ENCODE assay signal across 9 cellular contexts in genomic region chr12:26701604-26702215, GRCh38.
DNase-seq lines count a peak whose midpoint lies in the region; ATAC-seq and TF ChIP-seq lines count a peak whose summit lies in the region.
"Had no signal": no experiment of that assay in that cellular context is flagged by ENCODE, and none has a peak within 500 bp of the region (broad histone marks: within the 10 kb centered on the region; RNA-seq: fewer than 3 reads in every experiment).

No MANE protein-coding gene starts in this region.

- CTCF ChIA-PET in activated CD8-positive, alpha-beta T cell treated with anti-CD3 and anti-CD28 coated beads for 36 hours (lab: Charles Lee): interaction anchor here (0.6 to 2.0 kb wide), 20 partner anchors 8 to 600 kb away, joined by 3 to 17 read pairs (median 4); no protein-coding TSS in a partner anchor
- CTCF ChIA-PET in activated CD8-positive, alpha-beta T cell treated with anti-CD3 and anti-CD28 coated beads, Interleukin-2, amount 10 ng/mL, durations not matched to agents 7 days and 5 days (lab: Charles Lee): interaction anchor here (0.6 to 1.9 kb wide), 26 partner anchors 8 to 606 kb away, joined by 3 to 19 read pairs (median 4); no protein-coding TSS in a partner anchor

- intact Hi-C loops in activated CD8-positive, alpha-beta T cell treated with anti-CD3 and anti-CD28 coated beads for 36 hours (cut with micrococcal nuclease): no loop called here

- DNase-seq in activated CD8-positive, alpha-beta T cell treated with anti-CD3 and anti-CD28 coated beads for 36 hours: no peak
- no peak for DNase-seq in activated CD8-positive, alpha-beta T cell treated with anti-CD3 and anti-CD28 coated beads, Interleukin-2, amount 10 ng/mL, durations not matched to agents 7 days and 5 days
- DNase-seq in NCI-H1694 treated with DMSO at 0.1 percent for 48 hours (lab: John Stamatoyannopoulos, UW) (peak; percentile 54), amniotic stem cell (lab: John Stamatoyannopoulos, UW) (peak; percentile 17), left lobe of liver (ENCODE audit: low spot score) (no peak), NCI-H1048 (lab: John Stamatoyannopoulos, UW) (no peak), D341Med (ENCODE audit: low spot score) (no peak)

- peaks cover 9% of the 10 kb centered on the region for H3K4me1 Mint-ChIP-seq in activated CD8-positive, alpha-beta T cell treated with anti-CD3 and anti-CD28 coated beads for 36 hours (ENCODE audit: low read depth)
- H3K4me1 Mint-ChIP-seq in activated CD8-positive, alpha-beta T cell treated with anti-CD3 and anti-CD28 coated beads, Interleukin-2, amount 10 ng/mL, durations not matched to agents 7 days and 5 days (ENCODE audit: low read depth): no peaks in the 10 kb centered on the region
- H3K4me1 Mint-ChIP-seq: activated naive CD4-positive, alpha-beta T cell treated with anti-CD3 and anti-CD28 coated beads, Interleukin-2, amount 50 U/mL, for 24 hours had no signal

- H3K36me3 Mint-ChIP-seq in activated CD8-positive, alpha-beta T cell treated with anti-CD3 and anti-CD28 coated beads for 36 hours (ENCODE audit: low read depth): peaks cover 17% of the 10 kb centered on the region
- H3K36me3 Mint-ChIP-seq in activated CD8-positive, alpha-beta T cell treated with anti-CD3 and anti-CD28 coated beads, Interleukin-2, amount 10 ng/mL, durations not matched to agents 7 days and 5 days (ENCODE audit: low read depth): peaks cover 10% of the 10 kb centered on the region

- no peaks in the 10 kb centered on the region for H3K9me3 Mint-ChIP-seq in activated CD8-positive, alpha-beta T cell treated with anti-CD3 and anti-CD28 coated beads for 36 hours
- H3K9me3 Mint-ChIP-seq in activated CD8-positive, alpha-beta T cell treated with anti-CD3 and anti-CD28 coated beads, Interleukin-2, amount 10 ng/mL, durations not matched to agents 7 days and 5 days (ENCODE audit: insufficient read depth): no peaks in the 10 kb centered on the region
- H3K9me3 Mint-ChIP-seq: activated naive CD4-positive, alpha-beta T cell treated with anti-CD3 and anti-CD28 coated beads, Interleukin-2, amount 50 U/mL, for 24 hours had no signal

- no peak overlapping the region for H3K4me3 Mint-ChIP-seq in activated CD8-positive, alpha-beta T cell treated with anti-CD3 and anti-CD28 coated beads for 36 hours
- no peak overlapping the region for H3K4me3 Mint-ChIP-seq in activated CD8-positive, alpha-beta T cell treated with anti-CD3 and anti-CD28 coated beads, Interleukin-2, amount 10 ng/mL, durations not matched to agents 7 days and 5 days
- H3K4me3 Mint-ChIP-seq: activated naive CD4-positive, alpha-beta T cell treated with anti-CD3 and anti-CD28 coated beads, Interleukin-2, amount 50 U/mL, for 24 hours had no signal

- POLR2A ChIA-PET in activated CD8-positive, alpha-beta T cell treated with anti-CD3 and anti-CD28 coated beads for 36 hours (lab: Charles Lee): no interaction called here
- POLR2A ChIA-PET in activated CD8-positive, alpha-beta T cell treated with anti-CD3 and anti-CD28 coated beads, Interleukin-2, amount 10 ng/mL, durations not matched to agents 7 days and 5 days (lab: Charles Lee): no interaction called here

- ATAC-seq in activated CD8-positive, alpha-beta T cell treated with anti-CD3 and anti-CD28 coated beads for 36 hours: no peak
- no peak for ATAC-seq in activated CD8-positive, alpha-beta T cell treated with anti-CD3 and anti-CD28 coated beads, Interleukin-2, amount 10 ng/mL, durations not matched to agents 7 days and 5 days
- ATAC-seq in left lobe of liver (peak; percentile 61), HG03045 (IDR thresholded peaks at IDR 0.05; ENCODE audit: unreplicated experiment) (no peak)

- H3K27me3 Mint-ChIP-seq in activated CD8-positive, alpha-beta T cell treated with anti-CD3 and anti-CD28 coated beads for 36 hours: no peaks in the 10 kb centered on the region
- H3K27me3 Mint-ChIP-seq in activated CD8-positive, alpha-beta T cell treated with anti-CD3 and anti-CD28 coated beads, Interleukin-2, amount 10 ng/mL, durations not matched to agents 7 days and 5 days (ENCODE audit: low read depth): no peaks in the 10 kb centered on the region
- H3K27me3 Mint-ChIP-seq: activated naive CD4-positive, alpha-beta T cell treated with anti-CD3 and anti-CD28 coated beads, Interleukin-2, amount 50 U/mL, for 24 hours had no signal

- H3K27ac Mint-ChIP-seq in activated CD8-positive, alpha-beta T cell treated with anti-CD3 and anti-CD28 coated beads for 36 hours: no peak overlapping the region
- no peak overlapping the region for H3K27ac Mint-ChIP-seq in activated CD8-positive, alpha-beta T cell treated with anti-CD3 and anti-CD28 coated beads, Interleukin-2, amount 10 ng/mL, durations not matched to agents 7 days and 5 days
- H3K27ac Mint-ChIP-seq: activated naive CD4-positive, alpha-beta T cell treated with anti-CD3 and anti-CD28 coated beads, Interleukin-2, amount 50 U/mL, for 24 hours had no signal

- TF ChIP-seq CTCF in activated CD8-positive, alpha-beta T cell treated with anti-CD3 and anti-CD28 coated beads for 36 hours (IDR thresholded peaks at IDR 0.05): peak; percentile 70

Comparison
In these comparisons a context has a peak if more than half of its experiments do, and no peak if none do; other contexts are left out.
1. DNase-seq: peak in NCI-H1694 treated with DMSO at 0.1 percent for 48 hours (single experiment) and amniotic stem cell (single experiment); none in activated CD8-positive, alpha-beta T cell treated with anti-CD3 and anti-CD28 coated beads for 36 hours (single experiment), activated CD8-positive, alpha-beta T cell treated with anti-CD3 and anti-CD28 coated beads, Interleukin-2, amount 10 ng/mL, durations not matched to agents 7 days and 5 days (single experiment), left lobe of liver (single experiment), NCI-H1048 (single experiment) and D341Med (single experiment).